ENCODE assay signal across 31 cellular contexts in genomic region chr1:180915426-180915965, GRCh38. TPM values are rescaled to one million over a fixed set of nuclear protein-coding genes. Genes with fewer than 3 reads are reported as not detected.
"Had no signal": no experiment of that assay in that cellular context is flagged by ENCODE, and none has a peak within 500 bp of the region (broad histone marks: within the 10 kb centered on the region; RNA-seq: fewer than 3 reads in every experiment).

No MANE protein-coding gene starts in this region.

- H3K36me3 Mint-ChIP-seq: activated naive CD4-positive, alpha-beta T cell treated with anti-CD3 and anti-CD28 coated beads, Interleukin-2, amount 50 U/mL, for 24 hours; activated naive CD8-positive, alpha-beta T cell treated with anti-CD3 and anti-CD28 coated beads, Interleukin-2, amount 10 ng/mL, durations not matched to agents 7 days and 5 days had no signal

- H3K9ac ChIP-seq: SK-N-SH had no signal

- H3K27ac ChIP-seq: ascending aorta, cardiac muscle cell, Peyer's patch, SJSA1 had no signal

- DNase-seq: activated CD4-positive, alpha-beta T cell treated with anti-CD3 and anti-CD28 coated beads, Interleukin-2, amount 10 ng/mL, durations not matched to agents 24 days and 14 days; activated CD4-positive, alpha-beta T cell treated with anti-CD3 and anti-CD28 coated beads, Interleukin-2, amount 50 U/mL, for 4 hours; activated CD8-positive, alpha-beta T cell treated with anti-CD3 and anti-CD28 coated beads for 36 hours; activated naive CD4-positive, alpha-beta T cell treated with Interleukin-2 at 50 U/mL for 16 hours; activated naive CD8-positive, alpha-beta T cell treated with anti-CD3 and anti-CD28 coated beads, Interleukin-2, amount 10 ng/mL, durations not matched to agents 7 days and 5 days; activated T-cell treated with anti-CD3 and anti-CD28 coated beads, Interleukin-2, amount 50 U/mL, for 1 hour; activated T-cell treated with anti-CD3 and anti-CD28 coated beads, Interleukin-2, amount 50 U/mL, for 72 hours; amygdala; NCI-H1092 treated with DMSO at 0.1 percent for 48 hours; NCI-H1417; NCI-H146; NCI-H187; NCI-H2081; NCI-H2171 treated with DMSO at 0.1 percent for 48 hours; NCI-H226; NCI-H446 treated with DMSO at 0.1 percent for 48 hours; NCI-H524; NCI-H748 treated with DMSO at 0.1 percent for 48 hours; NK-92 treated with Interleukin-12 subunit alpha and Interleukin-12 subunit beta, amount 100 ng/mL, for 24 hours; PC-3; RPMI8226; SHP77 treated with DMSO at 0.1 percent for 48 hours had no signal

- H3K4me1 Mint-ChIP-seq: activated naive CD4-positive, alpha-beta T cell treated with anti-CD3 and anti-CD28 coated beads, Interleukin-2, amount 50 U/mL, for 24 hours; activated T-helper 17 cell treated with anti-CD3 and anti-CD28 coated beads, Interleukin-2, amount 50 U/mL, for 72 hours had no signal

- H3K27me3 ChIP-seq: ascending aorta, Peyer's patch, SJSA1 had no signal

- H3K4me2 ChIP-seq: SK-N-SH had no signal

- H3K4me3 Mint-ChIP-seq: activated CD4-positive, alpha-beta T cell treated with anti-CD3 and anti-CD28 coated beads, Interleukin-2, amount 10 ng/mL, durations not matched to agents 24 days and 14 days; activated CD8-positive, alpha-beta T cell treated with anti-CD3 and anti-CD28 coated beads for 36 hours; activated naive CD4-positive, alpha-beta T cell treated with anti-CD3 and anti-CD28 coated beads, Interleukin-2, amount 50 U/mL, for 24 hours; activated naive CD8-positive, alpha-beta T cell treated with anti-CD3 and anti-CD28 coated beads, Interleukin-2, amount 10 ng/mL, durations not matched to agents 7 days and 5 days; activated T-cell treated with anti-CD3 and anti-CD28 coated beads, Interleukin-2, amount 50 U/mL, for 72 hours; activated T-helper 17 cell treated with anti-CD3 and anti-CD28 coated beads, Interleukin-2, amount 50 U/mL, for 72 hours; T-helper 1 cell treated with Interleukin-12 subunit alpha and Interleukin-12 subunit beta and Interleukin-4 antibody, amounts not matched to agents 30 μg/mL and 1 μg/mL, for 36 hours; T-helper 2 cell treated with Interferon-gamma antibody and Interleukin-4, amounts not matched to agents 5 μg/mL and 100 μg/mL, for 36 hours had no signal

- H3K9me3 Mint-ChIP-seq: activated CD4-positive, alpha-beta T cell treated with anti-CD3 and anti-CD28 coated beads, Interleukin-2, amount 10 ng/mL, durations not matched to agents 24 days and 14 days; activated CD8-positive, alpha-beta T cell treated with anti-CD3 and anti-CD28 coated beads for 36 hours; activated naive CD4-positive, alpha-beta T cell treated with anti-CD3 and anti-CD28 coated beads, Interleukin-2, amount 50 U/mL, for 24 hours; activated naive CD8-positive, alpha-beta T cell treated with anti-CD3 and anti-CD28 coated beads, Interleukin-2, amount 10 ng/mL, durations not matched to agents 7 days and 5 days; activated T-cell treated with anti-CD3 and anti-CD28 coated beads, Interleukin-2, amount 50 U/mL, for 72 hours; activated T-helper 17 cell treated with anti-CD3 and anti-CD28 coated beads, Interleukin-2, amount 50 U/mL, for 72 hours; T-helper 1 cell treated with Interleukin-12 subunit alpha and Interleukin-12 subunit beta and Interleukin-4 antibody, amounts not matched to agents 30 μg/mL and 1 μg/mL, for 36 hours; T-helper 2 cell treated with Interferon-gamma antibody and Interleukin-4, amounts not matched to agents 5 μg/mL and 100 μg/mL, for 36 hours had no signal

- ATAC-seq: activated CD8-positive, alpha-beta T cell treated with anti-CD3 and anti-CD28 coated beads for 36 hours; activated T-cell treated with anti-CD3 and anti-CD28 coated beads, Interleukin-2, amount 50 U/mL, for 72 hours; activated T-helper 17 cell treated with anti-CD3 and anti-CD28 coated beads, Interleukin-2, amount 50 U/mL, for 72 hours; PC-3 had no signal

- H3K27ac Mint-ChIP-seq: activated CD4-positive, alpha-beta T cell treated with anti-CD3 and anti-CD28 coated beads, Interleukin-2, amount 10 ng/mL, durations not matched to agents 24 days and 14 days; activated CD8-positive, alpha-beta T cell treated with anti-CD3 and anti-CD28 coated beads for 36 hours; activated naive CD4-positive, alpha-beta T cell treated with anti-CD3 and anti-CD28 coated beads, Interleukin-2, amount 50 U/mL, for 24 hours; activated naive CD8-positive, alpha-beta T cell treated with anti-CD3 and anti-CD28 coated beads, Interleukin-2, amount 10 ng/mL, durations not matched to agents 7 days and 5 days; activated T-cell treated with anti-CD3 and anti-CD28 coated beads, Interleukin-2, amount 50 U/mL, for 72 hours; activated T-helper 17 cell treated with anti-CD3 and anti-CD28 coated beads, Interleukin-2, amount 50 U/mL, for 72 hours; T-helper 1 cell treated with Interleukin-12 subunit alpha and Interleukin-12 subunit beta and Interleukin-4 antibody, amounts not matched to agents 30 μg/mL and 1 μg/mL, for 36 hours; T-helper 2 cell treated with Interferon-gamma antibody and Interleukin-4, amounts not matched to agents 5 μg/mL and 100 μg/mL, for 36 hours had no signal

- H3K9me3 ChIP-seq: ascending aorta, Peyer's patch, SJSA1, SK-N-SH had no signal

- H3K36me3 ChIP-seq: cardiac muscle cell, Peyer's patch had no signal

- H3K4me3 ChIP-seq: ascending aorta, cardiac muscle cell, Peyer's patch, SJSA1 had no signal

RNA-seq across cellular contexts. Expression of gene KIAA1614, which starts 2.8 kb away (rescaled TPM):
- total RNA-seq: PC-3 had no signal
